19 cellular contexts compared by ENCODE assay signal in genomic region chrX:28787206-28787605, GRCh38.
DNase-seq lines count a peak whose midpoint lies in the region; ATAC-seq and TF ChIP-seq lines count a peak whose summit lies in the region.
"Had no signal": no experiment of that assay in that cellular context is flagged by ENCODE, and none has a peak within 500 bp of the region (broad histone marks: within the 10 kb centered on the region; RNA-seq: fewer than 3 reads in every experiment).

No MANE protein-coding gene starts in this region.

- ATAC-seq in HG03460 (IDR thresholded peaks at IDR 0.05; ENCODE audit: unreplicated experiment): no peak
- ATAC-seq in HG03354 (IDR thresholded peaks at IDR 0.05; ENCODE audit: poor library complexity, severe bottlenecking, unreplicated experiment): no peak
- ATAC-seq: right lobe of liver; stimulated activated memory B cell treated with anti-CD40 and anti-IgM and Interleukin-4, amounts not matched to agents 10 μg/mL and 1 μg/mL and 100 μg/mL, for 72 hours; upper lobe of right lung had no signal

- in situ Hi-C loops in Caki2 (cut with HindIII; ENCODE audit: low pct_unique_long_range_greater_than_20kb, low sequenced_read_pairs) (no loop called here), GM13976 (cut with MboI; ENCODE audit: low sequenced_read_pairs, unreplicated experiment) (no loop called here)

- H3K27me3 ChIP-seq in kidney epithelial cell (ENCODE audit: control insufficient read depth, insufficient read depth, low read length): no peaks in the 10 kb centered on the region
- H3K27me3 ChIP-seq: BLaER1, right lobe of liver, upper lobe of right lung had no signal

- H3K36me3 ChIP-seq in kidney epithelial cell (ENCODE audit: control insufficient read depth, insufficient read depth, low read length): no peaks in the 10 kb centered on the region
- H3K36me3 ChIP-seq: BLaER1, right lobe of liver, upper lobe of right lung had no signal

- DNase-seq in Caki2 (ENCODE audit: low read depth) (peak; percentile 59), M059J (ENCODE audit: low read depth) (peak; percentile 73), choroid plexus epithelial cell (ENCODE audit: low read depth) (peak; percentile 78), kidney epithelial cell (ENCODE audit: low read depth) (peak; percentile 52), cardiac septum (ENCODE audit: low spot score) (no peak), GM13976 (ENCODE audit: low spot score) (no peak)
- DNase-seq: activated CD4-positive, CD25-positive, alpha-beta regulatory T cell treated with anti-CD3 and anti-CD28 coated beads, Interleukin-2, amount 50 U/mL, for 72 hours; activated T-cell treated with anti-CD3 and anti-CD28 coated beads, Interleukin-2, amount 50 U/mL, for 1 hour; effector CD8-positive, alpha-beta T cell; hippocampal formation; NCI-H1092 treated with DMSO at 0.1 percent for 48 hours; NCI-H2227 treated with DMSO at 0.1 percent for 48 hours; right lobe of liver; stimulated activated CD4-positive, alpha-beta T cell treated with anti-CD3 and anti-CD28 coated beads, Interleukin-4, amount 100 ng/mL, for 24 hours; upper lobe of right lung had no signal

- intact Hi-C loops in cardiac septum (cut with DNase I): no loop called here

- H3K4me3 ChIP-seq in choroid plexus epithelial cell (ENCODE audit: low read depth, low read length) (no peak overlapping the region), kidney epithelial cell (ENCODE audit: low read depth, low read length) (no peak overlapping the region)
- H3K4me3 ChIP-seq: BLaER1, right lobe of liver, upper lobe of right lung had no signal

- no peak for TF ChIP-seq CTCF in choroid plexus epithelial cell (conservative IDR thresholded peaks at IDR 0.05; ENCODE audit: low read depth, low read length)
- no peak for TF ChIP-seq CTCF in kidney epithelial cell (IDR thresholded peaks at IDR 0.05; ENCODE audit: insufficient read depth, low read length, poor library complexity, severe bottlenecking)
- TF ChIP-seq CTCF in GM13976 (IDR thresholded peaks at IDR 0.05; ENCODE audit: borderline replicate concordance, control extremely low read depth, extremely low read depth, insufficient read depth, missing control alignments): no peak

Comparison
In these comparisons a context has a peak if more than half of its experiments do, and no peak if none do; other contexts are left out.
1. DNase-seq: peak in Caki2 (single experiment), M059J (single experiment), choroid plexus epithelial cell (single experiment) and kidney epithelial cell (single experiment); none in cardiac septum (single experiment) and GM13976 (single experiment).